Comparison of ENCODE assay signal across 8 cellular contexts in genomic region chr2:18976112-18976961, GRCh38.
DNase-seq lines count a peak whose midpoint lies in the region; ATAC-seq and TF ChIP-seq lines count a peak whose summit lies in the region.

No MANE protein-coding gene starts in this region.

- no peak for TF ChIP-seq CTCF in left lung (IDR thresholded peaks at IDR 0.05)
- no peak for TF ChIP-seq CTCF in glutamatergic neuron (IDR thresholded peaks at IDR 0.05; ENCODE audit: partially characterized antibody, unreplicated experiment)

- H3K4me1 Mint-ChIP-seq in activated CD8-positive, alpha-beta memory T cell treated with anti-CD3 and anti-CD28 coated beads, Interleukin-2, amount 10 ng/mL, durations not matched to agents 7 days and 5 days = no peaks in the 10 kb centered on the region
- H3K4me1 Mint-ChIP-seq in glutamatergic neuron (ENCODE audit: low read depth, unreplicated experiment) = peaks cover 5% of the 10 kb centered on the region

- no peaks in the 10 kb centered on the region for H3K27me3 Mint-ChIP-seq in activated CD8-positive, alpha-beta memory T cell treated with anti-CD3 and anti-CD28 coated beads, Interleukin-2, amount 10 ng/mL, durations not matched to agents 7 days and 5 days
- peaks cover 2% of the 10 kb centered on the region for H3K27me3 Mint-ChIP-seq in glutamatergic neuron (ENCODE audit: unreplicated experiment)

- H3K4me3 Mint-ChIP-seq in activated CD8-positive, alpha-beta memory T cell treated with anti-CD3 and anti-CD28 coated beads, Interleukin-2, amount 10 ng/mL, durations not matched to agents 7 days and 5 days = no peak overlapping the region
- no peak overlapping the region for H3K4me3 Mint-ChIP-seq in glutamatergic neuron (ENCODE audit: unreplicated experiment)

- no peak overlapping the region for H3K4me3 ChIP-seq in left lung

- no peaks in the 10 kb centered on the region for H3K36me3 ChIP-seq in left lung

- no peaks in the 10 kb centered on the region for H3K36me3 Mint-ChIP-seq in activated CD8-positive, alpha-beta memory T cell treated with anti-CD3 and anti-CD28 coated beads, Interleukin-2, amount 10 ng/mL, durations not matched to agents 7 days and 5 days
- no peaks in the 10 kb centered on the region for H3K36me3 Mint-ChIP-seq in glutamatergic neuron (ENCODE audit: unreplicated experiment)

- ATAC-seq in GM18868 (IDR thresholded peaks at IDR 0.05; ENCODE audit: unreplicated experiment) (peak; percentile 90), HG03060 (IDR thresholded peaks at IDR 0.05; ENCODE audit: low read depth, unreplicated experiment) (peak; percentile 93), left lung (peak; percentile 35)
- ATAC-seq in activated CD8-positive, alpha-beta memory T cell treated with anti-CD3 and anti-CD28 coated beads, Interleukin-2, amount 10 ng/mL, durations not matched to agents 7 days and 5 days = no peak

- CTCF ChIA-PET in activated CD8-positive, alpha-beta memory T cell treated with anti-CD3 and anti-CD28 coated beads, Interleukin-2, amount 10 ng/mL, durations not matched to agents 7 days and 5 days (lab: Charles Lee) = no interaction called here

- peak overlapping the region; percentile 25 to 58 for H3K27ac ChIP-seq in left lung

- H3K9me3 Mint-ChIP-seq in activated CD8-positive, alpha-beta memory T cell treated with anti-CD3 and anti-CD28 coated beads, Interleukin-2, amount 10 ng/mL, durations not matched to agents 7 days and 5 days (ENCODE audit: low read depth) = peaks cover 3% of the 10 kb centered on the region
- no peaks in the 10 kb centered on the region for H3K9me3 Mint-ChIP-seq in glutamatergic neuron (ENCODE audit: unreplicated experiment)

- intact Hi-C loops in left lung (cut with DNase I) = no loop called here

- no peak overlapping the region for H3K27ac Mint-ChIP-seq in activated CD8-positive, alpha-beta memory T cell treated with anti-CD3 and anti-CD28 coated beads, Interleukin-2, amount 10 ng/mL, durations not matched to agents 7 days and 5 days
- H3K27ac Mint-ChIP-seq in glutamatergic neuron (ENCODE audit: unreplicated experiment) = no peak overlapping the region

- H3K4me1 ChIP-seq in left lung = peaks cover 0 to 10% of the 10 kb centered on the region in 2 donors

- no peaks in the 10 kb centered on the region for H3K9me3 ChIP-seq in left lung

- DNase-seq in SHP77 treated with DMSO at 0.1 percent for 48 hours (lab: John Stamatoyannopoulos, UW) (peak; percentile 45), left lung (no peak), NOMO-1 treated with DMSO at 0.1 percent for 48 hours (lab: John Stamatoyannopoulos, UW; ENCODE audit: unreplicated experiment) (no peak), glutamatergic neuron (no peak), HuH-7 (ENCODE audit: low spot score) (no peak)
- DNase-seq in activated CD8-positive, alpha-beta memory T cell treated with anti-CD3 and anti-CD28 coated beads, Interleukin-2, amount 10 ng/mL, durations not matched to agents 7 days and 5 days = no peak

- H3K27me3 ChIP-seq in left lung = no peaks in the 10 kb centered on the region
